ENCODE assay signal across 7 cellular contexts in the genomic region with DNA sequence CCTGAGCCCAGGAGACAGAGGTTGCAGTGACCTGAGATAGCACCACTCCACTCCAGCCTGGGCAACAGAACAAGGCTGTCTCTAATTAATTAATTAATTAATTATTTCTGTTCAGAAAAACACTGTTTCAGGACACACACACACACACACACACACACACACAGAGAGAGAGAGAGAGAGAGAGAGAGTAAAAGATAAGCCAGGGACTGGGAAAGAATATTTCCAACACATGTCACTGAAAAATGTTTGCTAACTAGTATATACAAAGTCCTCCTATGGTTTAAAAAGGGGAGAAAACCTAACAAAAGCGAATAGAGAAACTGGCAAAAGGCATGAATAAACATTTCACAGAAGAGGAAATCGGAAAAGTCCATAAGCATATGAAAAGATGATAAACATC.
"Had no signal": no experiment of that assay in that cellular context is flagged by ENCODE, and none has a peak within 500 bp of the region (broad histone marks: within the 10 kb centered on the region; RNA-seq: fewer than 3 reads in every experiment).

No MANE protein-coding gene starts in this region.

- H3K27ac Mint-ChIP-seq: GM23338, H9, HFFc6, IgD-negative memory B cell had no signal

- H3K4me3 ChIP-seq: GM23338 had no signal

- H3K27me3 Mint-ChIP-seq: IgD-negative memory B cell had no signal

- H3K36me3 Mint-ChIP-seq: IgD-negative memory B cell had no signal

- H3K9me3 Mint-ChIP-seq: GM23338, HFFc6, IgD-negative memory B cell had no signal

- DNase-seq: H9, HCEC 1CT, HFFc6, KBM-7 had no signal

- H3K27ac ChIP-seq: KMS-11 had no signal

- H3K4me1 Mint-ChIP-seq: IgD-negative memory B cell had no signal

- H3K4me3 Mint-ChIP-seq: GM23338, H9, HFFc6, IgD-negative memory B cell had no signal

- ATAC-seq: GM23338 had no signal
